In the genomic region with DNA sequence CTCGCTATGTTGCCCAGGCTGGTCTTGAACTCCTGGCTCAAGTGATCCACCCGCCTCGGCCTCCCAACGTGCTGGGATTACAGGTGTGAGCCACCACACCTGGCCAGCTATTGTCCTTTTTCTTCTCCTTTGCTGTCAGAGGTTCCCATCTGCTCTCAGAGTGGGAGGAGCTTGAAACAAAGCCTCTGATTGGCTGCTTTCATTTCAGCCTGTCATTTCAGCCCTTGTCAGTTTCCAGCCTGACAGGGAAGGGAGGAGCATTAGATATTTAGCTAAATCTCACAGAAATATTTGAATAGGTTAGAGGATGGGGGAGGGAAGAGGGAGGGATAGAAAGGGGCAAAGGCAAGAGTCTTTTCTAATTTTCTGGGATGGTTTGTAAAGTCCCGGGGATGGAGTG, we compare ENCODE assay signal across 1 cellular context.
TF ChIP-seq lines count a peak whose summit lies in the region.

No MANE protein-coding gene starts in this region.

TF ChIP-seq in HCT116, 20 proteins besides CTCF, POLR2A, EP300 and RAD21 (continued from another document):
- TF ChIP-seq, protein P1, sequence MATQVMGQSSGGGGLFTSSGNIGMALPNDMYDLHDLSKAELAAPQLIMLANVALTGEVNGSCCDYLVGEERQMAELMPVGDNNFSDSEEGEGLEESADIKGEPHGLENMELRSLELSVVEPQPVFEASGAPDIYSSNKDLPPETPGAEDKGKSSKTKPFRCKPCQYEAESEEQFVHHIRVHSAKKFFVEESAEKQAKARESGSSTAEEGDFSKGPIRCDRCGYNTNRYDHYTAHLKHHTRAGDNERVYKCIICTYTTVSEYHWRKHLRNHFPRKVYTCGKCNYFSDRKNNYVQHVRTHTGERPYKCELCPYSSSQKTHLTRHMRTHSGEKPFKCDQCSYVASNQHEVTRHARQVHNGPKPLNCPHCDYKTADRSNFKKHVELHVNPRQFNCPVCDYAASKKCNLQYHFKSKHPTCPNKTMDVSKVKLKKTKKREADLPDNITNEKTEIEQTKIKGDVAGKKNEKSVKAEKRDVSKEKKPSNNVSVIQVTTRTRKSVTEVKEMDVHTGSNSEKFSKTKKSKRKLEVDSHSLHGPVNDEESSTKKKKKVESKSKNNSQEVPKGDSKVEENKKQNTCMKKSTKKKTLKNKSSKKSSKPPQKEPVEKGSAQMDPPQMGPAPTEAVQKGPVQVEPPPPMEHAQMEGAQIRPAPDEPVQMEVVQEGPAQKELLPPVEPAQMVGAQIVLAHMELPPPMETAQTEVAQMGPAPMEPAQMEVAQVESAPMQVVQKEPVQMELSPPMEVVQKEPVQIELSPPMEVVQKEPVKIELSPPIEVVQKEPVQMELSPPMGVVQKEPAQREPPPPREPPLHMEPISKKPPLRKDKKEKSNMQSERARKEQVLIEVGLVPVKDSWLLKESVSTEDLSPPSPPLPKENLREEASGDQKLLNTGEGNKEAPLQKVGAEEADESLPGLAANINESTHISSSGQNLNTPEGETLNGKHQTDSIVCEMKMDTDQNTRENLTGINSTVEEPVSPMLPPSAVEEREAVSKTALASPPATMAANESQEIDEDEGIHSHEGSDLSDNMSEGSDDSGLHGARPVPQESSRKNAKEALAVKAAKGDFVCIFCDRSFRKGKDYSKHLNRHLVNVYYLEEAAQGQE (IDR thresholded peaks at IDR 0.05; ENCODE audit: low read depth), result no peak
- TF ChIP-seq FOSL1 (IDR thresholded peaks at IDR 0.05; ENCODE audit: low read depth) (no peak), YY1 (IDR thresholded peaks at IDR 0.05; ENCODE audit: extremely low read depth, insufficient replicate concordance, low read depth, low read length) (no peak), TCF7L2 (IDR thresholded peaks at IDR 0.05; ENCODE audit: borderline replicate concordance, extremely low read depth, insufficient read depth, insufficient read length) (no peak), SRF (IDR thresholded peaks at IDR 0.05; ENCODE audit: low read depth) (no peak)
- TF ChIP-seq, protein P2, sequence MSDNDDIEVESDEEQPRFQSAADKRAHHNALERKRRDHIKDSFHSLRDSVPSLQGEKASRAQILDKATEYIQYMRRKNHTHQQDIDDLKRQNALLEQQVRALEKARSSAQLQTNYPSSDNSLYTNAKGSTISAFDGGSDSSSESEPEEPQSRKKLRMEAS (IDR thresholded peaks at IDR 0.05), result no peak
- TF ChIP-seq, protein P3, sequence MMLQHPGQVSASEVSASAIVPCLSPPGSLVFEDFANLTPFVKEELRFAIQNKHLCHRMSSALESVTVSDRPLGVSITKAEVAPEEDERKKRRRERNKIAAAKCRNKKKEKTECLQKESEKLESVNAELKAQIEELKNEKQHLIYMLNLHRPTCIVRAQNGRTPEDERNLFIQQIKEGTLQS (IDR thresholded peaks at IDR 0.05), result no peak
TF ChIP-seq in HCT116: peak in this region for 0.
